Comparison of ENCODE assay signal across 8 cellular contexts in genomic region chr20:38152175-38153010, GRCh38. TPM values are rescaled to one million over a fixed set of nuclear protein-coding genes. Genes with fewer than 3 reads are reported as not detected.
DNase-seq lines count a peak whose midpoint lies in the region; ATAC-seq and TF ChIP-seq lines count a peak whose summit lies in the region.

No MANE protein-coding gene starts in this region.

- peak; percentile 75 for ATAC-seq in activated naive CD8-positive, alpha-beta T cell treated with anti-CD3 and anti-CD28 coated beads, Interleukin-2, amount 10 ng/mL, durations not matched to agents 7 days and 5 days (ENCODE audit: low read depth)
- ATAC-seq in GM18520 (IDR thresholded peaks at IDR 0.05; ENCODE audit: unreplicated experiment), result no peak

- DNase-seq in AG04450 (ENCODE audit: low read depth, low spot score) (no peak), GM19238 (ENCODE audit: insufficient read length, low spot score) (peak; percentile 80), NCI-H1092 (lab: John Stamatoyannopoulos, UW) (peak; percentile 52), immature natural killer cell (peak; percentile 14 to 35 (median 31)), HUDEP-2 (lab: John Stamatoyannopoulos, UW; ENCODE audit: unreplicated experiment in 76 of 76) (no peak)
- peak; percentile 61 for DNase-seq in activated naive CD8-positive, alpha-beta T cell treated with anti-CD3 and anti-CD28 coated beads, Interleukin-2, amount 10 ng/mL, durations not matched to agents 7 days and 5 days
- peak; percentile 13 to 22 for DNase-seq in stimulated activated CD8-positive, alpha-beta memory T cell treated with anti-CD3 and anti-CD28 coated beads, Interleukin-2, amount 100 ng/mL, for 48 hours (ENCODE audit: low read depth in 2 of 2)

- no peak overlapping the region for H3K4me3 ChIP-seq in AG04450 (ENCODE audit: low read depth, low read length)

- H3K4me3 Mint-ChIP-seq in activated naive CD8-positive, alpha-beta T cell treated with anti-CD3 and anti-CD28 coated beads, Interleukin-2, amount 10 ng/mL, durations not matched to agents 7 days and 5 days, result peak overlapping the region; percentile 57
- peak overlapping the region; percentile 68 to 87 (median 74) for H3K4me3 Mint-ChIP-seq in immature natural killer cell

- H3K36me3 Mint-ChIP-seq in activated naive CD8-positive, alpha-beta T cell treated with anti-CD3 and anti-CD28 coated beads, Interleukin-2, amount 10 ng/mL, durations not matched to agents 7 days and 5 days, result no peaks in the 10 kb centered on the region
- H3K36me3 Mint-ChIP-seq in immature natural killer cell, result no peaks in the 10 kb centered on the region

- peak overlapping the region; percentile 78 for H3K27ac Mint-ChIP-seq in activated naive CD8-positive, alpha-beta T cell treated with anti-CD3 and anti-CD28 coated beads, Interleukin-2, amount 10 ng/mL, durations not matched to agents 7 days and 5 days
- H3K27ac Mint-ChIP-seq in immature natural killer cell, result peak overlapping the region; percentile 13 to 88 (median 78)

- peaks cover 3% of the 10 kb centered on the region for H3K27me3 Mint-ChIP-seq in activated naive CD8-positive, alpha-beta T cell treated with anti-CD3 and anti-CD28 coated beads, Interleukin-2, amount 10 ng/mL, durations not matched to agents 7 days and 5 days
- H3K27me3 Mint-ChIP-seq in immature natural killer cell (ENCODE audit: low read depth in 3 of 3), result peaks cover 0 to 2% (median 0%) of the 10 kb centered on the region in 3 donors

- no peak for TF ChIP-seq CTCF in AG04450 (IDR thresholded peaks at IDR 0.05; ENCODE audit: low read depth, low read length)

- peak overlapping the region; percentile 61 for H3K27ac ChIP-seq in AG04450 (ENCODE audit: low read depth, low read length)

- POLR2A ChIA-PET in AG04450 (lab: Yijun Ruan, JAX), result interaction anchor here (1.2 kb wide), 1 partner anchor 65 kb away, joined by 3 read pairs; no protein-coding TSS in a partner anchor
- POLR2A ChIA-PET in activated naive CD8-positive, alpha-beta T cell treated with anti-CD3 and anti-CD28 coated beads, Interleukin-2, amount 10 ng/mL, durations not matched to agents 7 days and 5 days (lab: Charles Lee), result interaction anchor here (0.5 to 0.8 kb wide), 2 partner anchors 8 to 18 kb away, joined by 3 read pairs; no protein-coding TSS in a partner anchor

- H3K4me1 Mint-ChIP-seq in activated naive CD8-positive, alpha-beta T cell treated with anti-CD3 and anti-CD28 coated beads, Interleukin-2, amount 10 ng/mL, durations not matched to agents 7 days and 5 days, result peaks cover 18% of the 10 kb centered on the region
- peaks cover 14 to 15% of the 10 kb centered on the region in 2 donors for H3K4me1 Mint-ChIP-seq in immature natural killer cell

- CTCF ChIA-PET in AG04450 (lab: Charles Lee), result interaction anchor here (0.6 to 2.1 kb wide), 4 partner anchors 14 to 95 kb away, joined by 3 to 10 read pairs (median 4); no protein-coding TSS in a partner anchor

- no peaks in the 10 kb centered on the region for H3K9me3 Mint-ChIP-seq in activated naive CD8-positive, alpha-beta T cell treated with anti-CD3 and anti-CD28 coated beads, Interleukin-2, amount 10 ng/mL, durations not matched to agents 7 days and 5 days
- no peaks in the 10 kb centered on the region for H3K9me3 Mint-ChIP-seq in immature natural killer cell

- H3K9me3 ChIP-seq in AG04450 (ENCODE audit: control insufficient read depth, insufficient read depth, low read length), result no peaks in the 10 kb centered on the region

- H3K27me3 ChIP-seq in AG04450 (ENCODE audit: control insufficient read depth, insufficient read depth, low read length), result no peaks in the 10 kb centered on the region

RNA-seq across cellular contexts. Expression of gene TGM2, which starts 12.7 kb away (rescaled TPM):
- 326 and 398 TPM in 2 replicates for polyA plus RNA-seq in AG04450 (2011; rRNA removed)
- polyA minus RNA-seq in AG04450 (2011; rRNA and poly(A)+ RNA removed), result 277 and 363 TPM in 2 replicates
- total RNA-seq in activated naive CD8-positive, alpha-beta T cell treated with anti-CD3 and anti-CD28 coated beads, Interleukin-2, amount 10 ng/mL, durations not matched to agents 7 days and 5 days, result under 1 TPM; 0.43 to 0.50 TPM
- not detected for polyA plus RNA-seq in immature natural killer cell

Comparison
In these comparisons a context has a peak if more than half of its experiments do, and no peak if none do; other contexts are left out.
1. DNase-seq: peak in GM19238 (single experiment), NCI-H1092 (single experiment), activated naive CD8-positive, alpha-beta T cell treated with anti-CD3 and anti-CD28 coated beads, Interleukin-2, amount 10 ng/mL, durations not matched to agents 7 days and 5 days (single experiment), immature natural killer cell (3 of 3) and stimulated activated CD8-positive, alpha-beta memory T cell treated with anti-CD3 and anti-CD28 coated beads, Interleukin-2, amount 100 ng/mL, for 48 hours (2 of 2); none in AG04450 (single experiment) and HUDEP-2 (0 of 76).
2. RNA of gene TGM2, which starts 12.7 kb away (polyA plus RNA-seq): 326 to 398 TPM in AG04450; not detected in immature natural killer cell; every median in the first group is over 100 times any median in the second.